In genomic region chr15:29731865-29732264, GRCh38 we compare ENCODE assay signal across 16 cellular contexts.
"Had no signal": no experiment of that assay in that cellular context is flagged by ENCODE, and none has a peak within 500 bp of the region (broad histone marks: within the 10 kb centered on the region; RNA-seq: fewer than 3 reads in every experiment).

No MANE protein-coding gene starts in this region.

- H3K27me3 ChIP-seq: brain microvascular endothelial cell, colonic mucosa, heart left ventricle, right atrium auricular region, tibial artery had no signal

- H3K27ac ChIP-seq: brain microvascular endothelial cell, colonic mucosa, heart left ventricle, right atrium auricular region, tibial artery had no signal

- H3K4me1 ChIP-seq: colonic mucosa, right atrium auricular region, tibial artery had no signal

- DNase-seq: activated CD4-positive, alpha-beta T cell treated with anti-CD3 and anti-CD28 coated beads, Interleukin-2, amount 10 ng/mL, durations not matched to agents 7 days and 5 days; activated CD8-positive, alpha-beta T cell treated with anti-CD3 and anti-CD28 coated beads, Interleukin-2, amount 10 ng/mL, durations not matched to agents 7 days and 5 days; activated naive CD4-positive, alpha-beta T cell treated with anti-CD3 and anti-CD28 coated beads for 36 hours; activated T-cell treated with anti-CD3 and anti-CD28 coated beads, Interleukin-2, amount 50 U/mL, for 24 hours; brain microvascular endothelial cell; colonic mucosa; erythroblast; heart left ventricle; kidney glomerular epithelial cell; left ventricle myocardium superior; naive B cell; stimulated activated CD4-positive, alpha-beta T cell treated with anti-CD3 and anti-CD28 coated beads, Interleukin-2, amount 100 ng/mL, for 24 hours; stimulated activated naive CD8-positive, alpha-beta T cell treated with anti-CD3 and anti-CD28 coated beads, Interleukin-15, Interleukin-2, amounts not matched to agents 100 U/mL and 50 U/mL, for 24 hours; substantia nigra; tibial artery had no signal

- H3K36me3 ChIP-seq: colonic mucosa had no signal

- H3K4me3 ChIP-seq: colonic mucosa, heart left ventricle, right atrium auricular region, tibial artery had no signal

- H3K9me3 ChIP-seq: colonic mucosa, heart left ventricle, right atrium auricular region, tibial artery had no signal

- ATAC-seq: activated CD8-positive, alpha-beta T cell treated with anti-CD3 and anti-CD28 coated beads, Interleukin-2, amount 10 ng/mL, durations not matched to agents 7 days and 5 days; heart left ventricle; left ventricle myocardium superior; stimulated activated naive CD8-positive, alpha-beta T cell treated with anti-CD3 and anti-CD28 coated beads, Interleukin-15, Interleukin-2, amounts not matched to agents 100 U/mL and 50 U/mL, for 24 hours had no signal
